ENCODE assay signal across 25 cellular contexts in the genomic region with DNA sequence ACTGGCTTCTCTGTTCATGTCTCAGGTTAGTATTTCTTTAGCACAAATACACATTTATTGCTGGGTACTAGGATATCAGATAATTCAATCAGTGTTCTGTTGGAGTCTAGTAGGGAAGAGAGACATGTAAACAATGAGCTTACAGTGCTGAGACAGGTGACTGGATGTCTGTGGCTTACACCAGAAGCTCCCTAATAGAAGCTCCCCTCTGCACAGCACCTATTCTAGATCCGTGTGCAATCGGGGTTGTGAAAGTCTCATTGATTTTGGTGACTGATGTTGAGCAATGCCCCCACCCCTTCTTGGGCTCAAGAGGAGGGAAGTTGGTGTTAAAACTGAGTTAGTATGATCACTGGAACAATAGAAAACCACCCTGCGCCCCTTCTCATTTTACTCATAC.
A peak's percentile ranks its signal among the peaks of the same experiment; 100 is the strongest.
DNase-seq lines count a peak whose midpoint lies in the region; ATAC-seq, FAIRE-seq and TF ChIP-seq lines count a peak whose summit lies in the region.
"Had no signal": no experiment of that assay in that cellular context is flagged by ENCODE, and none has a peak within 500 bp of the region (broad histone marks: within the 10 kb centered on the region; RNA-seq: fewer than 3 reads in every experiment).

No MANE protein-coding gene starts in this region.

- H3K36me3 ChIP-seq in gastroesophageal sphincter = no peaks in the 10 kb centered on the region
- H3K36me3 ChIP-seq: SJCRH30 had no signal

- no peaks in the 10 kb centered on the region for H3K36me3 Mint-ChIP-seq in activated CD4-positive, alpha-beta T cell treated with anti-CD3 and anti-CD28 coated beads, Interleukin-2, amount 10 ng/mL, durations not matched to agents 7 days and 5 days (ENCODE audit: low read depth)
- H3K36me3 Mint-ChIP-seq: CD14-positive monocyte had no signal

- POLR2A ChIA-PET in activated CD4-positive, alpha-beta T cell treated with anti-CD3 and anti-CD28 coated beads, Interleukin-2, amount 10 ng/mL, durations not matched to agents 7 days and 5 days (lab: Charles Lee) = no interaction called here

- TF ChIP-seq EP300 in gastroesophageal sphincter (IDR thresholded peaks at IDR 0.05) = no peak

- H3K27me3 Mint-ChIP-seq in activated CD4-positive, alpha-beta T cell treated with anti-CD3 and anti-CD28 coated beads, Interleukin-2, amount 10 ng/mL, durations not matched to agents 7 days and 5 days = no peaks in the 10 kb centered on the region

- H3K27ac Mint-ChIP-seq in activated CD4-positive, alpha-beta T cell treated with anti-CD3 and anti-CD28 coated beads, Interleukin-2, amount 10 ng/mL, durations not matched to agents 7 days and 5 days = no peak overlapping the region

- CTCF ChIA-PET in activated CD4-positive, alpha-beta T cell treated with anti-CD3 and anti-CD28 coated beads, Interleukin-2, amount 10 ng/mL, durations not matched to agents 7 days and 5 days (lab: Charles Lee) = interaction anchor here (1.0 kb wide), 1 partner anchor 11 kb away, joined by 4 read pairs; no protein-coding TSS in a partner anchor

- H3K4me1 Mint-ChIP-seq in activated CD4-positive, alpha-beta T cell treated with anti-CD3 and anti-CD28 coated beads, Interleukin-2, amount 10 ng/mL, durations not matched to agents 7 days and 5 days = no peaks in the 10 kb centered on the region

- ATAC-seq in left colon (no peak), gastroesophageal sphincter (no peak)
- ATAC-seq: GM12878 had no signal

- DNase-seq in DMS153 treated with DMSO at 0.1 percent for 48 hours (lab: John Stamatoyannopoulos, UW; ENCODE audit: unreplicated experiment) = peak; percentile 5
- DNase-seq in DMS153 (lab: John Stamatoyannopoulos, UW) = no peak
- peak; percentile 44 for DNase-seq in NOMO-1 treated with DMSO at 0.1 percent for 48 hours (lab: John Stamatoyannopoulos, UW; ENCODE audit: unreplicated experiment)
- peak; percentile 90 for DNase-seq in SKM-1 treated with dmso at 0.1 percent for 144 hours (lab: John Stamatoyannopoulos, UW; ENCODE audit: unreplicated experiment)
- DNase-seq in left colon = no peak
- no peak for DNase-seq in urothelium cell line (ENCODE audit: low spot score)
- DNase-seq in activated CD4-positive, alpha-beta T cell treated with anti-CD3 and anti-CD28 coated beads, Interleukin-2, amount 10 ng/mL, durations not matched to agents 7 days and 5 days = no peak
- DNase-seq: COR-L47; GF-D8; KG1; NCI-H1092; NCI-H1436 treated with DMSO at 0.1 percent for 48 hours; NCI-H2029; NCI-H510A; NCI-H748 treated with DMSO at 0.1 percent for 48 hours; NK-92 treated with Interleukin-12 subunit alpha and Interleukin-12 subunit beta, amount 100 ng/mL, for 24 hours; PC-9; SW 1271 had no signal

- TF ChIP-seq CTCF in gastroesophageal sphincter (IDR thresholded peaks at IDR 0.05) = no peak

- no peak for FAIRE-seq in urothelium cell line (lab: Jason Lieb, UNC)
- FAIRE-seq: GM12878, H1 had no signal

- H3K4me3 Mint-ChIP-seq in activated CD4-positive, alpha-beta T cell treated with anti-CD3 and anti-CD28 coated beads, Interleukin-2, amount 10 ng/mL, durations not matched to agents 7 days and 5 days = no peak overlapping the region
- H3K4me3 Mint-ChIP-seq: CD14-positive monocyte had no signal

- no peaks in the 10 kb centered on the region for H3K4me1 ChIP-seq in gastroesophageal sphincter

- 80% methylated on average over 1 of the region's 3 CpGs; no CpG with 5 or more reads in 1 of the 2 donors for WGBS in gastroesophageal sphincter (ENCODE audit: low coverage in 1 of 2), 2 donors

- H3K4me3 ChIP-seq in gastroesophageal sphincter = no peak overlapping the region
- H3K4me3 ChIP-seq: GM12878, PC-9, SJCRH30 had no signal

- no peaks in the 10 kb centered on the region for H3K9me3 ChIP-seq in gastroesophageal sphincter
- H3K9me3 ChIP-seq: SJCRH30 had no signal

- no peaks in the 10 kb centered on the region for H3K27me3 ChIP-seq in gastroesophageal sphincter
- H3K27me3 ChIP-seq: SJCRH30 had no signal

- intact Hi-C loops in left colon (cut with DNase I, micrococcal nuclease) = no loop called here

- no peak for TF ChIP-seq POLR2A in gastroesophageal sphincter (IDR thresholded peaks at IDR 0.05)

- H3K27ac ChIP-seq in gastroesophageal sphincter = no peak overlapping the region
- H3K27ac ChIP-seq: 22Rv1, PC-9, RWPE1, SJCRH30 had no signal

- H3K9me3 Mint-ChIP-seq in activated CD4-positive, alpha-beta T cell treated with anti-CD3 and anti-CD28 coated beads, Interleukin-2, amount 10 ng/mL, durations not matched to agents 7 days and 5 days = no peaks in the 10 kb centered on the region

Comparison
In these comparisons a context has a peak if more than half of its experiments do, and no peak if none do; other contexts are left out.
1. DNase-seq: peak in DMS153 treated with DMSO at 0.1 percent for 48 hours (single experiment), NOMO-1 treated with DMSO at 0.1 percent for 48 hours (single experiment) and SKM-1 treated with dmso at 0.1 percent for 144 hours (single experiment); none in DMS153 (single experiment), left colon (0 of 2), urothelium cell line (single experiment) and activated CD4-positive, alpha-beta T cell treated with anti-CD3 and anti-CD28 coated beads, Interleukin-2, amount 10 ng/mL, durations not matched to agents 7 days and 5 days (single experiment).